In genomic region chr3:184248454-184249411, GRCh38 we compare ENCODE assay signal across 1 cellular context.
TF ChIP-seq lines count a peak whose summit lies in the region.

Gene ALG3 (minus strand): TSS chr3:184248962. CDS start chr3:184248940, 22 bp downstream.

TF ChIP-seq in WTC11, 78 proteins besides CTCF, POLR2A, EP300 and RAD21 (continued from another document and continues in another):
- no peak for TF ChIP-seq ZNF532 (CRISPR knock-in tag; IDR thresholded peaks at IDR 0.05; ENCODE audit: borderline replicate concordance)
- TF ChIP-seq CREB1 (CRISPR knock-in tag; IDR thresholded peaks at IDR 0.05), result no peak
- TF ChIP-seq IRF1 (CRISPR knock-in tag; IDR thresholded peaks at IDR 0.05), result peak; percentile 83; the same call in 1 of the 2 replicates
- no peak for TF ChIP-seq AFF4 (CRISPR knock-in tag; IDR thresholded peaks at IDR 0.05; ENCODE audit: borderline replicate concordance)
- TF ChIP-seq ZBTB21 (CRISPR knock-in tag; IDR thresholded peaks at IDR 0.05; ENCODE audit: borderline replicate concordance), result no peak
- peak; percentile 31; the same call in 1 of the 2 replicates for TF ChIP-seq ZBTB43 (CRISPR knock-in tag; IDR thresholded peaks at IDR 0.05)
- TF ChIP-seq MAX (CRISPR knock-in tag; IDR thresholded peaks at IDR 0.05), result peak; percentile 71
- no peak for TF ChIP-seq ZNF396 (CRISPR knock-in tag; IDR thresholded peaks at IDR 0.05; ENCODE audit: borderline replicate concordance)
- TF ChIP-seq ATF1 (CRISPR knock-in tag; IDR thresholded peaks at IDR 0.05), result peak; percentile 80
- TF ChIP-seq OVOL2 (CRISPR knock-in tag; IDR thresholded peaks at IDR 0.05; ENCODE audit: borderline replicate concordance), result no peak
- 0 out of 2 replicates have a peak, but pooled peaks have one; percentile 32 for TF ChIP-seq ATF2 (CRISPR knock-in tag; IDR thresholded peaks at IDR 0.05; ENCODE audit: borderline replicate concordance, low read depth)
- TF ChIP-seq ZNF416 (CRISPR knock-in tag; IDR thresholded peaks at IDR 0.05), result no peak
- TF ChIP-seq FOXP1 (CRISPR knock-in tag; IDR thresholded peaks at IDR 0.05; ENCODE audit: borderline replicate concordance), result peak; percentile 93
- no peak for TF ChIP-seq SOX15 (CRISPR knock-in tag; IDR thresholded peaks at IDR 0.05)
- TF ChIP-seq GABPB1 (CRISPR knock-in tag; IDR thresholded peaks at IDR 0.05), result peak; percentile 17; the same call in 1 of the 2 replicates
- no peak for TF ChIP-seq ZNF425 (CRISPR knock-in tag; conservative IDR thresholded peaks at IDR 0.05)
- 0 out of 2 replicates have a peak, but pooled peaks have one; percentile 5 for TF ChIP-seq CBFB (CRISPR knock-in tag; IDR thresholded peaks at IDR 0.05; ENCODE audit: low read depth)
- TF ChIP-seq E2F5 (CRISPR knock-in tag; IDR thresholded peaks at IDR 0.05), result peak; percentile 74; the same call in 1 of the 2 replicates
- TF ChIP-seq JAZF1 (CRISPR knock-in tag; IDR thresholded peaks at IDR 0.05), result no peak
- peak; percentile 79; the same call in 1 of the 2 replicates for TF ChIP-seq TEAD1 (CRISPR knock-in tag; IDR thresholded peaks at IDR 0.05)
- TF ChIP-seq ZNF281 (CRISPR knock-in tag; IDR thresholded peaks at IDR 0.05), result peak; percentile 87
- no peak for TF ChIP-seq ATF3 (CRISPR knock-in tag; conservative IDR thresholded peaks at IDR 0.05)
- no peak for TF ChIP-seq ZNF121 (CRISPR knock-in tag; IDR thresholded peaks at IDR 0.05)
- no peak for TF ChIP-seq IRF2 (CRISPR knock-in tag; IDR thresholded peaks at IDR 0.05; ENCODE audit: borderline replicate concordance, low read depth)
- 0 out of 2 replicates have a peak, but pooled peaks have one; percentile 31 for TF ChIP-seq KAT7 (CRISPR knock-in tag; IDR thresholded peaks at IDR 0.05; ENCODE audit: borderline replicate concordance)
- TF ChIP-seq SMAD4 (CRISPR knock-in tag; IDR thresholded peaks at IDR 0.05), result 0 out of 2 replicates have a peak, but pooled peaks have one; percentile 45
- no peak for TF ChIP-seq ZNF317 (CRISPR knock-in tag; IDR thresholded peaks at IDR 0.05; ENCODE audit: borderline replicate concordance, low read depth)
- TF ChIP-seq ZNF512 (CRISPR knock-in tag; IDR thresholded peaks at IDR 0.05; ENCODE audit: borderline replicate concordance), result no peak
- no peak for TF ChIP-seq NR1H2 (CRISPR knock-in tag; IDR thresholded peaks at IDR 0.05)
- no peak for TF ChIP-seq ZNF263 (CRISPR knock-in tag; IDR thresholded peaks at IDR 0.05; ENCODE audit: low read depth)
- TF ChIP-seq ERG (CRISPR knock-in tag; IDR thresholded peaks at IDR 0.05), result no peak
